Comparison of ENCODE assay signal across 1 cellular context in the genomic region with DNA sequence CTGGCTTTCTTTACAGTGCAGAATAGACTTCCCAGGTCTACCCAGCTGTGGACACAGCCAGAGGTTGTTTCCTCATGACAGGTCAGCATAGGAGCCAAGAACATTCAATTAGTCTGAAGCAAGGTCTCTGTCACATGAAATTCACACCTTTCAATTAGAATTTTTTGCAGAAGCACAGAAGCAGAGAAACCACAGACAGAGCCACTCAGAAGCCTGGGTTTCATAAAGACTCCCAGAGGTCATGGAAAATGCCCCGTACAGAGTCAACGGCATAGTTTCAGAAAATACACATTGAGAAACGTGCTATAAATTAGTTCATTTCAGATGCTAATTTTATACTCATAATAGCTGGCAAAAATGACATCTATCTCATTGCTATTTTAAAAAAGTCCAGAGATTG.
TF ChIP-seq lines count a peak whose summit lies in the region.

No MANE protein-coding gene starts in this region.

TF ChIP-seq in GM23338, 12 proteins besides CTCF, POLR2A, EP300 and RAD21 (continued from another document):
- TF ChIP-seq CREB1 (CRISPR knock-in tag; IDR thresholded peaks at IDR 0.05; ENCODE audit: low read depth) (no peak), REST (IDR thresholded peaks at IDR 0.05; ENCODE audit: unreplicated experiment) (no peak), EZH2 (IDR thresholded peaks at IDR 0.05; ENCODE audit: low read depth, unreplicated experiment) (no peak), POLR2AphosphoS5 (IDR thresholded peaks at IDR 0.05; ENCODE audit: low read depth) (no peak)
